Comparison of ENCODE assay signal across 17 cellular contexts in the genomic region with DNA sequence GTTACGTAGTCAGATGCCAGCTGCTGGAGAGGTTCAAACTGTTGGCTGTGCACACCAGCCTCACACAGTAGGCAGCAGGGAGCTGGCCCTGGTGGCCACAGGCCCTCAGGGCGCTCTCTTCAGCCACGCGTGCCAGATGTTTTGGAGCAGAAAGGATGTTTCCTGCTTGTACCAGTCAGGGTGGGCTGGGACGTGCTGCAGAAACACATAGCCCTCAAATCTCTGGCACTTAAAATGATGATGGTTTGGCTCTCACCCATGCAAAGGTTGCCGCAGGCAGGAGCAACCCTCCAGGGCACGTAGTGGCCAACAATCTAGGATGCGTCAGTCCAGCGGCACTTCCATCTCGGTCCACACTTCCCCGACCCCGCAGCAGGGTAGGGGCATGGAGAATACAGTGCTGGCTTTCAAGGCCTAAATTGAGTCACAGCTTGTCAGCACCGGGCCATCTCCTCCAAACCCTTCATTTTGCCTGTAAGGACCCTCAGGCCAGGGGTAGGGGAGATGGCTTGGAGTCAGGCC. TPM values are rescaled to one million over a fixed set of nuclear protein-coding genes. Genes with fewer than 3 reads are reported as not detected.
DNase-seq lines count a peak whose midpoint lies in the region; ATAC-seq, FAIRE-seq and TF ChIP-seq lines count a peak whose summit lies in the region.
"Had no signal": no experiment of that assay in that cellular context is flagged by ENCODE, and none has a peak within 500 bp of the region (broad histone marks: within the 10 kb centered on the region; RNA-seq: fewer than 3 reads in every experiment).

No MANE protein-coding gene starts in this region.

- no peak overlapping the region for H3K4me2 ChIP-seq in IMR-90 (ENCODE audit: low read depth, low read length)
- H3K4me2 ChIP-seq: BLaER1 had no signal

- peaks cover 9% of the 10 kb centered on the region for H3K27me3 Mint-ChIP-seq in brain

- H3K23ac ChIP-seq in IMR-90 (ENCODE audit: low read depth, low read length), result no peak overlapping the region

- H3K18ac ChIP-seq in IMR-90 (ENCODE audit: low read depth, low read length), result no peak overlapping the region

- CTCF ChIA-PET in IMR-90 (lab: Yijun Ruan, JAX), result no interaction called here

- H3K9me3 ChIP-seq in IMR-90 (ENCODE audit: control insufficient read depth, insufficient read depth, low read length), result no peaks in the 10 kb centered on the region
- no peaks in the 10 kb centered on the region for H3K9me3 ChIP-seq in kidney (ENCODE audit: control insufficient read depth in 1 of 2, low read length in 2 of 2)
- no peaks in the 10 kb centered on the region for H3K9me3 ChIP-seq in neuron (ENCODE audit: low read length)
- no peaks in the 10 kb centered on the region for H3K9me3 ChIP-seq in ascending aorta
- H3K9me3 ChIP-seq: BLaER1 had no signal

- H3K4me3 Mint-ChIP-seq in brain, result peak overlapping the region in 2 of 5 experiments; percentile 9 to 78

- H3K9me3 Mint-ChIP-seq in brain, result peaks cover 0 to 5% (median 0%) of the 10 kb centered on the region in 5 experiments

- WGBS in IMR-90 (ENCODE audit: extremely low coverage in 2 of 2, insufficient read length in 1 of 2), 2 experiments, result 100% methylated on average over 1 of the region's 13 CpGs; no CpG with 5 or more reads in 1 of the 2 experiments

- H3K9ac ChIP-seq in IMR-90 (ENCODE audit: low read depth, low read length) (no peak overlapping the region), kidney (ENCODE audit: low read length in 2 of 2) (no peak overlapping the region)
- H3K9ac ChIP-seq: BLaER1, GM23248 had no signal

- TF ChIP-seq RAD21 in IMR-90 (IDR thresholded peaks at IDR 0.05; ENCODE audit: low read length), result no peak

- H3K56ac ChIP-seq in IMR-90 (ENCODE audit: extremely low read depth, insufficient read depth, low read length), result no peak overlapping the region

- peak overlapping the region in 4 of 5 experiments; percentile 82 to 99 (median 98) for H3K27ac Mint-ChIP-seq in brain

- no peaks in the 10 kb centered on the region for H3K4me1 ChIP-seq in IMR-90 (ENCODE audit: control insufficient read depth, insufficient read depth, low read length)
- H3K4me1 ChIP-seq in kidney (ENCODE audit: control insufficient read depth in 1 of 2, insufficient read depth in 1 of 2, low read depth in 1 of 2, low read length in 2 of 2), result no peaks in the 10 kb centered on the region
- H3K4me1 ChIP-seq in neuron (ENCODE audit: insufficient read depth, low read length), result peaks cover 48% of the 10 kb centered on the region
- H3K4me1 ChIP-seq in ascending aorta, result no peaks in the 10 kb centered on the region

- no peak overlapping the region for H2BK5ac ChIP-seq in IMR-90 (ENCODE audit: low read depth, low read length, poor library complexity, severe bottlenecking)

- intact Hi-C loops in IMR-90 (cut with micrococcal nuclease), result no loop called here
- intact Hi-C loops in kidney (cut with DNase I), result no loop called here
- intact Hi-C loops in ascending aorta (cut with DNase I), result no loop called here

- H2BK120ac ChIP-seq in IMR-90 (ENCODE audit: low read depth, low read length), result no peak overlapping the region

- H3K27me3 ChIP-seq in IMR-90 (ENCODE audit: control insufficient read depth, insufficient read depth, low read length), result peaks cover 13% of the 10 kb centered on the region
- no peaks in the 10 kb centered on the region for H3K27me3 ChIP-seq in neuron (ENCODE audit: insufficient read depth, low read length)
- H3K27me3 ChIP-seq in ascending aorta, result no peaks in the 10 kb centered on the region
- H3K27me3 ChIP-seq: BLaER1 had no signal

- no peak overlapping the region for H4K5ac ChIP-seq in IMR-90 (ENCODE audit: low read depth, low read length)

- H2BK15ac ChIP-seq in IMR-90 (ENCODE audit: low read depth, low read length), result no peak overlapping the region

- no peaks in the 10 kb centered on the region for H3K36me3 Mint-ChIP-seq in brain

- peaks cover 57% of the 10 kb centered on the region for H3K4me1 Mint-ChIP-seq in brain

- no peak for TF ChIP-seq POLR2A in IMR-90 (IDR thresholded peaks at IDR 0.05; ENCODE audit: low read depth, low read length)

- no peak for FAIRE-seq in kidney (lab: Jason Lieb, UNC)
- FAIRE-seq: GM12878, GM18507 had no signal

- H2BK20ac ChIP-seq in IMR-90 (ENCODE audit: low read depth, low read length), result no peak overlapping the region

- H3K4me3 ChIP-seq in IMR-90 (ENCODE audit: insufficient read depth, low read depth, low read length), result no peak overlapping the region
- no peak overlapping the region for H3K4me3 ChIP-seq in kidney (ENCODE audit: low read length in 2 of 2)
- peak overlapping the region; percentile 54 for H3K4me3 ChIP-seq in neuron (ENCODE audit: low read length)
- H3K4me3 ChIP-seq in ascending aorta, result no peak overlapping the region
- H3K4me3 ChIP-seq: BLaER1, GM12878, GM23248 had no signal

- dilution Hi-C loops in IMR-90 (cut with HindIII; ENCODE audit: low sequenced_read_pairs, unreplicated experiment), result no loop called here

- in situ Hi-C loops in IMR-90 (cut with MboI; ENCODE audit: low sequenced_read_pairs), result no loop called here

- H2AK9ac ChIP-seq in IMR-90 (replicated peaks; ENCODE audit: low read depth, low read length, poor library complexity), result peak overlapping the region; percentile 65

- H3K27ac ChIP-seq in IMR-90 (ENCODE audit: insufficient read depth, low read length), result no peak overlapping the region
- no peak overlapping the region for H3K27ac ChIP-seq in kidney (ENCODE audit: low read depth in 2 of 2, low read length in 2 of 2)
- H3K27ac ChIP-seq in ascending aorta, result no peak overlapping the region
- H3K27ac ChIP-seq: BLaER1, GM23248 had no signal

- H4K20me1 ChIP-seq in IMR-90 (ENCODE audit: insufficient read depth, low read length), result no peaks in the 10 kb centered on the region
- H4K20me1 ChIP-seq: BLaER1 had no signal

- TF ChIP-seq CTCF in IMR-90 (conservative IDR thresholded peaks at IDR 0.05; ENCODE audit: low read depth, low read length) (no peak), brain (conservative IDR thresholded peaks at IDR 0.05) (no peak), kidney (IDR thresholded peaks at IDR 0.05; ENCODE audit: borderline replicate concordance, extremely low read depth, insufficient read depth) (no peak), ascending aorta (IDR thresholded peaks at IDR 0.05) (no peak)

- no TSS peak for BruUV-seq in IMR-90 (replicated peaks; lab: Mats Ljungman, UMichigan)

- no peak for ATAC-seq in IMR-90 (ENCODE audit: low read depth)
- ATAC-seq: GM12878 had no signal

- DNase-seq in IMR-90 (no peak), kidney (peak; percentile 28), ascending aorta (ENCODE audit: low spot score in 2 of 2) (no peak), cortex of kidney (lab: John Stamatoyannopoulos, UW) (no peak), NOMO-1 (lab: John Stamatoyannopoulos, UW; ENCODE audit: unreplicated experiment in 2 of 2) (no peak)
- DNase-seq: 8988T, AML-193, DMS 273 treated with DMSO at 0.1 percent for 48 hours, GM23248, H7 had no signal

- H3K4ac ChIP-seq in IMR-90 (ENCODE audit: low read depth, low read length), result no peak overlapping the region

- H3K14ac ChIP-seq in IMR-90 (replicated peaks; ENCODE audit: low read depth, low read length), result no peak overlapping the region

- no peaks in the 10 kb centered on the region for H3K9me1 ChIP-seq in IMR-90 (ENCODE audit: insufficient read depth, low read length)

- POLR2A ChIA-PET in IMR-90 (lab: Charles Lee; ENCODE audit: unreplicated experiment), result no interaction called here

- H3K36me3 ChIP-seq in IMR-90 (ENCODE audit: control insufficient read depth, insufficient read depth, low read length) (no peaks in the 10 kb centered on the region), kidney (ENCODE audit: control insufficient read depth in 1 of 2, insufficient read depth in 2 of 2, low read length in 2 of 2) (no peaks in the 10 kb centered on the region), neuron (ENCODE audit: insufficient read depth, low read length) (peaks cover 10% of the 10 kb centered on the region), ascending aorta (peaks cover 0 to 5% of the 10 kb centered on the region in 2 donors)
- H3K36me3 ChIP-seq: BLaER1 had no signal

- no peak overlapping the region for H2AK5ac ChIP-seq in IMR-90 (ENCODE audit: low read depth, low read length)

- H4K91ac ChIP-seq in IMR-90 (ENCODE audit: insufficient read depth, low read depth, low read length), result no peak overlapping the region

- peak overlapping the region; percentile 58 for H2AFZ ChIP-seq in IMR-90 (replicated peaks; ENCODE audit: low read length, poor library complexity)
- H2AFZ ChIP-seq in neuron (ENCODE audit: low read depth, low read length), result no peak overlapping the region
- H2AFZ ChIP-seq: GM23248 had no signal

- H4K8ac ChIP-seq in IMR-90 (ENCODE audit: low read depth in 2 of 2, low read length in 2 of 2), result no peak overlapping the region

- H3K79me1 ChIP-seq in IMR-90 (ENCODE audit: low read depth in 1 of 2, low read length in 2 of 2), result no peaks in the 10 kb centered on the region

TF ChIP-seq in IMR-90, 13 proteins besides CTCF, POLR2A, EP300 and RAD21 (continues in another document):
- TF ChIP-seq SMC3 (IDR thresholded peaks at IDR 0.05; ENCODE audit: low read depth, low read length), result no peak
- no peak for TF ChIP-seq RCOR1 (IDR thresholded peaks at IDR 0.05; ENCODE audit: insufficient replicate concordance, low read length)
- TF ChIP-seq CEBPB (IDR thresholded peaks at IDR 0.05; ENCODE audit: low read depth, low read length), result no peak
- no peak for TF ChIP-seq MXI1 (IDR thresholded peaks at IDR 0.05; ENCODE audit: borderline replicate concordance, low read depth, low read length)
- TF ChIP-seq, protein P1, sequence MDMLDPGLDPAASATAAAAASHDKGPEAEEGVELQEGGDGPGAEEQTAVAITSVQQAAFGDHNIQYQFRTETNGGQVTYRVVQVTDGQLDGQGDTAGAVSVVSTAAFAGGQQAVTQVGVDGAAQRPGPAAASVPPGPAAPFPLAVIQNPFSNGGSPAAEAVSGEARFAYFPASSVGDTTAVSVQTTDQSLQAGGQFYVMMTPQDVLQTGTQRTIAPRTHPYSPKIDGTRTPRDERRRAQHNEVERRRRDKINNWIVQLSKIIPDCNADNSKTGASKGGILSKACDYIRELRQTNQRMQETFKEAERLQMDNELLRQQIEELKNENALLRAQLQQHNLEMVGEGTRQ (IDR thresholded peaks at IDR 0.05; ENCODE audit: low read depth, low read length), result no peak

RNA-seq across cellular contexts. Expression of gene FAM181A, which starts 1.7 kb away (rescaled TPM):
- not detected in 2 replicates for total RNA-seq in IMR-90 (2012; rRNA removed)
- polyA plus RNA-seq in IMR-90 (2012; rRNA removed), result not detected in 2 replicates
- not detected in 2 replicates for polyA plus RNA-seq in IMR-90 (2012; cell fraction: cytosol; rRNA removed)
- not detected in 2 replicates for polyA plus RNA-seq in IMR-90 (2012; cell fraction: nucleus; rRNA removed; ENCODE audit: low replicate concordance)
- polyA plus RNA-seq in brain (ENCODE audit: insufficient read depth, low read depth, low replicate concordance), result 2.3 TPM
- not detected for total RNA-seq in kidney
- not detected for polyA plus RNA-seq in kidney (ENCODE audit: insufficient read depth, low read depth, low replicate concordance)
- not detected for total RNA-seq in ascending aorta
- total RNA-seq: G401, GM12878, GM23248, H7, HT-29 had no signal
- polyA plus RNA-seq: GM12878, GM23248 had no signal

RNA-seq across cellular contexts. Expression of gene ASB2, which starts 50.9 kb away (rescaled TPM):
- total RNA-seq in IMR-90 (2012; rRNA removed), result 0.54 and 0.83 TPM in 2 replicates
- polyA plus RNA-seq in IMR-90 (2012; rRNA removed), result 0.77 and 0.98 TPM in 2 replicates
- polyA plus RNA-seq in IMR-90 (2012; cell fraction: cytosol; rRNA removed), result 0.42 and 0.78 TPM in 2 replicates
- polyA plus RNA-seq in IMR-90 (2012; cell fraction: nucleus; rRNA removed; ENCODE audit: low replicate concordance), result 1.3 and 3.4 TPM in 2 replicates
- 0.70 TPM for polyA plus RNA-seq in brain (ENCODE audit: insufficient read depth, low read depth, low replicate concordance)
- 3.7 TPM for total RNA-seq in kidney
- polyA plus RNA-seq in kidney (ENCODE audit: insufficient read depth, low read depth, low replicate concordance), result 0.97 TPM
- total RNA-seq in ascending aorta, result 58.6 TPM
- total RNA-seq: GM23248 had no signal

Comparison
In these comparisons a context has a peak if more than half of its experiments do, and no peak if none do; other contexts are left out.
1. RNA of gene ASB2, which starts 50.9 kb away (total RNA-seq): 58.6 TPM in ascending aorta (single experiment); 3.7 TPM in kidney (single experiment) and 0.54 to 0.83 TPM in IMR-90; every median in the first group is over 10 times any median in the second.